Comparison of ENCODE assay signal across 9 cellular contexts in genomic region chr14:28765907-28766504, GRCh38. TPM values are rescaled to one million over a fixed set of nuclear protein-coding genes. Genes with fewer than 3 reads are reported as not detected.
DNase-seq lines count a peak whose midpoint lies in the region; ATAC-seq and TF ChIP-seq lines count a peak whose summit lies in the region.
"Had no signal": no experiment of that assay in that cellular context is flagged by ENCODE, and none has a peak within 500 bp of the region (broad histone marks: within the 10 kb centered on the region; RNA-seq: fewer than 3 reads in every experiment).

No MANE protein-coding gene starts in this region.

- POLR2A ChIA-PET in Caco-2 (lab: Charles Lee): no interaction called here

- H3K27ac Mint-ChIP-seq in Caco-2 (ENCODE audit: unreplicated experiment): no peak overlapping the region

- H4K20me1 ChIP-seq in mammary epithelial cell (ENCODE audit: insufficient read depth, low read length) (no peaks in the 10 kb centered on the region), neural cell (ENCODE audit: insufficient read depth) (peaks cover 17% of the 10 kb centered on the region)

- TF ChIP-seq CTCF in mammary epithelial cell (conservative IDR thresholded peaks at IDR 0.05 in 1 of 2, IDR thresholded peaks at IDR 0.05 in 1 of 2; ENCODE audit: extremely low read depth in 1 of 2, insufficient read depth in 1 of 2, low read depth in 1 of 2, low read length in 2 of 2) (no peak), neural cell (IDR thresholded peaks at IDR 0.05; ENCODE audit: poor library complexity, severe bottlenecking) (no peak), Caco-2 (IDR thresholded peaks at IDR 0.05; ENCODE audit: insufficient read depth in 1 of 2, low read depth in 1 of 2, low read length in 1 of 2, severe bottlenecking in 1 of 2, unreplicated experiment in 1 of 2) (no peak)

- no peak for TF ChIP-seq RAD21 in neural cell (conservative IDR thresholded peaks at IDR 0.05)

- CTCF ChIA-PET in mammary epithelial cell (lab: Charles Lee; ENCODE audit: low non-redundant PET) (no interaction called here), Caco-2 (lab: Charles Lee) (no interaction called here)

- H3K36me3 Mint-ChIP-seq in Caco-2 (ENCODE audit: insufficient read depth, unreplicated experiment): no peaks in the 10 kb centered on the region

- no peak overlapping the region for H3K27ac ChIP-seq in HUES6 (ENCODE audit: low read depth, low read length)
- H3K27ac ChIP-seq in mammary epithelial cell (ENCODE audit: insufficient read depth, low read depth, low read length): no peak overlapping the region
- H3K27ac ChIP-seq in neural cell (ENCODE audit: low read length): peak overlapping the region; percentile 100

- H3K9me2 ChIP-seq in neural cell (ENCODE audit: insufficient read depth, low read length): no peaks in the 10 kb centered on the region

- H3K9ac ChIP-seq in HUES6 (ENCODE audit: low read length) (peak overlapping the region; percentile 54), mammary epithelial cell (ENCODE audit: insufficient read depth, low read length) (no peak overlapping the region), neural cell (ENCODE audit: low read length) (peak overlapping the region; percentile 98)

- H2AFZ ChIP-seq in mammary epithelial cell (ENCODE audit: low read depth, low read length): peak overlapping the region; percentile 57
- no peak overlapping the region for H2AFZ ChIP-seq in neural cell (ENCODE audit: low read depth, low read length)

- peak; percentile 48 for TF ChIP-seq EP300 in neural cell (conservative IDR thresholded peaks at IDR 0.05; ENCODE audit: poor library complexity, severe bottlenecking)

- no peak overlapping the region for H3K4me3 Mint-ChIP-seq in Caco-2 (ENCODE audit: unreplicated experiment)

- H3K36me3 ChIP-seq in HUES6 (ENCODE audit: control insufficient read depth, insufficient read depth, low read length) (no peaks in the 10 kb centered on the region), mammary epithelial cell (ENCODE audit: insufficient read depth, low read length) (no peaks in the 10 kb centered on the region), neural cell (ENCODE audit: insufficient read depth, low read length) (peaks cover 16% of the 10 kb centered on the region), Caco-2 (ENCODE audit: control insufficient read depth, insufficient read depth, low read length) (no peaks in the 10 kb centered on the region)

- no peaks in the 10 kb centered on the region for H3K9me3 ChIP-seq in HUES6 (ENCODE audit: control insufficient read depth, insufficient read depth, low read depth, low read length)
- H3K9me3 ChIP-seq in mammary epithelial cell (replicated peaks; ENCODE audit: insufficient read depth, low read length): peaks cover 5% of the 10 kb centered on the region
- H3K9me3 ChIP-seq in neural cell (ENCODE audit: low read length): no peaks in the 10 kb centered on the region
- no peaks in the 10 kb centered on the region for H3K9me3 ChIP-seq in Caco-2

- intact Hi-C loops in mammary epithelial cell (cut with micrococcal nuclease) (no loop called here), Caco-2 (cut with micrococcal nuclease; ENCODE audit: unreplicated experiment) (no loop called here)

- no peaks in the 10 kb centered on the region for H3K4me1 Mint-ChIP-seq in Caco-2 (ENCODE audit: low read depth, unreplicated experiment)

- H3F3A ChIP-seq in neural cell (ENCODE audit: insufficient read depth, low read length, poor library complexity, severe bottlenecking): peaks cover 27% of the 10 kb centered on the region

- no TSS peak for BruUV-seq in mammary epithelial cell (replicated peaks; lab: Mats Ljungman, UMichigan)
- no TSS peak for BruUV-seq in Caco-2 (replicated peaks; lab: Mats Ljungman, UMichigan)

- H3K9me3 Mint-ChIP-seq in Caco-2 (ENCODE audit: unreplicated experiment): no peaks in the 10 kb centered on the region

- H3K4me1 ChIP-seq in HUES6 (ENCODE audit: control insufficient read depth, insufficient read depth, low read length) (peaks cover 22% of the 10 kb centered on the region), mammary epithelial cell (ENCODE audit: insufficient read depth, low read length) (no peaks in the 10 kb centered on the region), Caco-2 (no peaks in the 10 kb centered on the region)

- in situ Hi-C loops in mammary epithelial cell (cut with MboI; ENCODE audit: low sequenced_read_pairs in 2 of 2): loop anchor here (25.0 kb wide), 2 partner anchors 771 to 1446 kb away; no protein-coding TSS in a partner anchor

- DNase-seq in Daoy (ENCODE audit: low read depth) (peak; percentile 81), mammary epithelial cell (no peak), Caco-2 (no peak)

- H3K79me2 ChIP-seq in mammary epithelial cell (ENCODE audit: insufficient read depth, low read length): no peaks in the 10 kb centered on the region
- peaks cover 87% of the 10 kb centered on the region for H3K79me2 ChIP-seq in neural cell (replicated peaks; ENCODE audit: insufficient read depth, low read length)

- dilution Hi-C loops in mammary epithelial cell (cut with HindIII; ENCODE audit: low sequenced_read_pairs): no loop called here

- no peak for ATAC-seq in HG03457 (IDR thresholded peaks at IDR 0.05; ENCODE audit: unreplicated experiment)
- ATAC-seq in GM21723 (IDR thresholded peaks at IDR 0.05; ENCODE audit: unreplicated experiment): no peak
- no peak for ATAC-seq in GM19397 (IDR thresholded peaks at IDR 0.05; ENCODE audit: unreplicated experiment)

- H3K27me3 Mint-ChIP-seq in Caco-2 (ENCODE audit: insufficient read depth, unreplicated experiment): peaks cover 9% of the 10 kb centered on the region

- 3% methylated on average over 18 of the region's 34 CpGs for WGBS in mammary epithelial cell (ENCODE audit: low coverage, missing lambda C conversion rate)

- H3K4me3 ChIP-seq in HUES6 (ENCODE audit: low read depth, low read length) (peak overlapping the region; percentile 77), mammary epithelial cell (replicated peaks in 1 of 3; ENCODE audit: insufficient read depth in 1 of 3, low read depth in 2 of 3, low read length in 3 of 3) (no peak overlapping the region), neural cell (ENCODE audit: low read length) (peak overlapping the region; percentile 82), Caco-2 (ENCODE audit: low read depth, low read length) (no peak overlapping the region)

- H3K27me3 ChIP-seq in HUES6 (ENCODE audit: control insufficient read depth, insufficient read depth, low read length) (peaks cover 92% of the 10 kb centered on the region), mammary epithelial cell (ENCODE audit: insufficient read depth, low read length) (peaks cover 68% of the 10 kb centered on the region), neural cell (ENCODE audit: insufficient read depth, low read depth, low read length) (no peaks in the 10 kb centered on the region), Caco-2 (replicated peaks; ENCODE audit: control insufficient read depth, insufficient read depth, low read length) (no peaks in the 10 kb centered on the region)

- H3K4me2 ChIP-seq in mammary epithelial cell (ENCODE audit: insufficient read depth, low read depth, low read length) (peak overlapping the region; percentile 50), neural cell (ENCODE audit: low read length) (peak overlapping the region; percentile 85)

TF ChIP-seq in neural cell, 6 proteins besides CTCF, POLR2A, EP300 and RAD21:
- TF ChIP-seq POLR2AphosphoS5 (IDR thresholded peaks at IDR 0.05) (peak; percentile 68), SMC3 (conservative IDR thresholded peaks at IDR 0.05; ENCODE audit: poor library complexity) (no peak), EZH2 (IDR thresholded peaks at IDR 0.05; ENCODE audit: borderline replicate concordance, insufficient read depth, low read length, poor library complexity, severe bottlenecking) (no peak), MXI1 (conservative IDR thresholded peaks at IDR 0.05; ENCODE audit: poor library complexity, severe bottlenecking) (no peak), TAF1 (IDR thresholded peaks at IDR 0.05; ENCODE audit: low read depth) (peak; percentile 68)
- TF ChIP-seq, protein P1, sequence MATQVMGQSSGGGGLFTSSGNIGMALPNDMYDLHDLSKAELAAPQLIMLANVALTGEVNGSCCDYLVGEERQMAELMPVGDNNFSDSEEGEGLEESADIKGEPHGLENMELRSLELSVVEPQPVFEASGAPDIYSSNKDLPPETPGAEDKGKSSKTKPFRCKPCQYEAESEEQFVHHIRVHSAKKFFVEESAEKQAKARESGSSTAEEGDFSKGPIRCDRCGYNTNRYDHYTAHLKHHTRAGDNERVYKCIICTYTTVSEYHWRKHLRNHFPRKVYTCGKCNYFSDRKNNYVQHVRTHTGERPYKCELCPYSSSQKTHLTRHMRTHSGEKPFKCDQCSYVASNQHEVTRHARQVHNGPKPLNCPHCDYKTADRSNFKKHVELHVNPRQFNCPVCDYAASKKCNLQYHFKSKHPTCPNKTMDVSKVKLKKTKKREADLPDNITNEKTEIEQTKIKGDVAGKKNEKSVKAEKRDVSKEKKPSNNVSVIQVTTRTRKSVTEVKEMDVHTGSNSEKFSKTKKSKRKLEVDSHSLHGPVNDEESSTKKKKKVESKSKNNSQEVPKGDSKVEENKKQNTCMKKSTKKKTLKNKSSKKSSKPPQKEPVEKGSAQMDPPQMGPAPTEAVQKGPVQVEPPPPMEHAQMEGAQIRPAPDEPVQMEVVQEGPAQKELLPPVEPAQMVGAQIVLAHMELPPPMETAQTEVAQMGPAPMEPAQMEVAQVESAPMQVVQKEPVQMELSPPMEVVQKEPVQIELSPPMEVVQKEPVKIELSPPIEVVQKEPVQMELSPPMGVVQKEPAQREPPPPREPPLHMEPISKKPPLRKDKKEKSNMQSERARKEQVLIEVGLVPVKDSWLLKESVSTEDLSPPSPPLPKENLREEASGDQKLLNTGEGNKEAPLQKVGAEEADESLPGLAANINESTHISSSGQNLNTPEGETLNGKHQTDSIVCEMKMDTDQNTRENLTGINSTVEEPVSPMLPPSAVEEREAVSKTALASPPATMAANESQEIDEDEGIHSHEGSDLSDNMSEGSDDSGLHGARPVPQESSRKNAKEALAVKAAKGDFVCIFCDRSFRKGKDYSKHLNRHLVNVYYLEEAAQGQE (IDR thresholded peaks at IDR 0.05; ENCODE audit: borderline replicate concordance): peak; percentile 67

RNA-seq across cellular contexts. Expression of gene FOXG1, which starts 0.6 kb away (rescaled TPM):
- total RNA-seq in Daoy (2014; rRNA removed; shearing (Covaris generic)): 1.8 and 4.5 TPM in 2 replicates
- not detected for total RNA-seq in mammary epithelial cell
- polyA plus RNA-seq in mammary epithelial cell: not detected
- not detected for polyA minus RNA-seq in mammary epithelial cell
- 53.5 and 54.0 TPM in 2 replicates for polyA plus RNA-seq in neural cell
- polyA minus RNA-seq in neural cell: 66.0 and 87.2 TPM in 2 replicates
- not detected in 2 replicates for total RNA-seq in Caco-2 (2022)
- total RNA-seq: subcutaneous adipose tissue had no signal

Comparison
In these comparisons a context has a peak if more than half of its experiments do, and no peak if none do; other contexts are left out.
1. H3K4me3 ChIP-seq: peak in HUES6 (single experiment) and neural cell (single experiment); none in mammary epithelial cell (0 of 3) and Caco-2 (single experiment).